8 cellular contexts compared by ENCODE assay signal in genomic region chr15:48810414-48811324, GRCh38. TPM values are rescaled to one million over a fixed set of nuclear protein-coding genes. Genes with fewer than 3 reads are reported as not detected.
DNase-seq lines count a peak whose midpoint lies in the region; ATAC-seq and TF ChIP-seq lines count a peak whose summit lies in the region.

Gene CEP152, minus strand, starts transcription at chr15:48811069. Its CDS starts 5,420 bp downstream, at chr15:48805649.

- DNase-seq in CD14-positive monocyte (ENCODE audit: low spot score), result peak; percentile 97
- DNase-seq in NCI-H748 (lab: John Stamatoyannopoulos, UW; ENCODE audit: unreplicated experiment), result peak; percentile 99
- DNase-seq in activated CD4-positive, alpha-beta T cell treated with anti-CD3 and anti-CD28 coated beads, Interleukin-2, amount 10 ng/mL, durations not matched to agents 7 days and 5 days, result peak; percentile 100
- DNase-seq in dedifferentiated amniotic fluid mesenchymal stem cell (ENCODE audit: extremely low spot score), result peak; percentile 98
- DNase-seq in left lobe of liver (ENCODE audit: low spot score), result peak; percentile 99
- DNase-seq in stimulated activated CD4-positive, alpha-beta T cell treated with anti-CD3 and anti-CD28 coated beads, Interleukin-2, amount 100 ng/mL, for 24 hours, result peak; percentile 96 to 98

- POLR2A ChIA-PET in activated CD4-positive, alpha-beta T cell treated with anti-CD3 and anti-CD28 coated beads, Interleukin-2, amount 10 ng/mL, durations not matched to agents 7 days and 5 days (lab: Charles Lee), result interaction anchor here (0.6 to 1.1 kb wide), 5 partner anchors 10 to 633 kb away, joined by 3 to 8 read pairs (median 4); partner anchors contain the start of genes EID1 and MYEF2

- peak within 1 kb of the TSS; percentile 93 to 95 for H3K4me3 Mint-ChIP-seq in CD14-positive monocyte
- peak within 1 kb of the TSS; percentile 97 for H3K4me3 Mint-ChIP-seq in activated CD4-positive, alpha-beta T cell treated with anti-CD3 and anti-CD28 coated beads, Interleukin-2, amount 10 ng/mL, durations not matched to agents 7 days and 5 days

- intact Hi-C loops in CD14-positive monocyte (cut with micrococcal nuclease), result loop anchor here (5.0 to 10.0 kb wide), 4 partner anchors 67 to 894 kb away; partner anchors contain the start of genes COPS2 (in 1 of the 2), DUT (in 1 of the 2) and EID1 (in 1 of the 2)

- CTCF ChIA-PET in activated CD4-positive, alpha-beta T cell treated with anti-CD3 and anti-CD28 coated beads, Interleukin-2, amount 10 ng/mL, durations not matched to agents 7 days and 5 days (lab: Charles Lee), result interaction anchor here (1.5 to 2.2 kb wide), 2 partner anchors 9 to 345 kb away, joined by 3 to 10 read pairs; partner anchors contain the start of gene COPS2

- TF ChIP-seq CTCF in CD14-positive monocyte (IDR thresholded peaks at IDR 0.05), result no peak

- peaks cover 0 to 2% (median 0%) of the 10 kb centered on the region in 3 donors for H3K27me3 Mint-ChIP-seq in CD14-positive monocyte (ENCODE audit: low read depth in 3 of 3)
- peaks cover 14% of the 10 kb centered on the region for H3K27me3 Mint-ChIP-seq in activated CD4-positive, alpha-beta T cell treated with anti-CD3 and anti-CD28 coated beads, Interleukin-2, amount 10 ng/mL, durations not matched to agents 7 days and 5 days

- ATAC-seq in GM19395 (IDR thresholded peaks at IDR 0.05; ENCODE audit: unreplicated experiment) (peak; percentile 98), HG03558 (IDR thresholded peaks at IDR 0.05; ENCODE audit: extremely low read depth, unreplicated experiment) (peak; percentile 96), left lobe of liver (peak; percentile 98)

- peaks cover 0 to 2% of the 10 kb centered on the region in 2 donors for H3K36me3 Mint-ChIP-seq in CD14-positive monocyte
- H3K36me3 Mint-ChIP-seq in activated CD4-positive, alpha-beta T cell treated with anti-CD3 and anti-CD28 coated beads, Interleukin-2, amount 10 ng/mL, durations not matched to agents 7 days and 5 days (ENCODE audit: low read depth), result peaks cover 12% of the 10 kb centered on the region

- H3K9me3 Mint-ChIP-seq in CD14-positive monocyte, result peaks cover 0 to 2% (median 0%) of the 10 kb centered on the region in 7 donors
- no peaks in the 10 kb centered on the region for H3K9me3 Mint-ChIP-seq in activated CD4-positive, alpha-beta T cell treated with anti-CD3 and anti-CD28 coated beads, Interleukin-2, amount 10 ng/mL, durations not matched to agents 7 days and 5 days

- peaks cover 25% of the 10 kb centered on the region for H3K4me1 Mint-ChIP-seq in CD14-positive monocyte
- peaks cover 37% of the 10 kb centered on the region for H3K4me1 Mint-ChIP-seq in activated CD4-positive, alpha-beta T cell treated with anti-CD3 and anti-CD28 coated beads, Interleukin-2, amount 10 ng/mL, durations not matched to agents 7 days and 5 days

- H3K27ac Mint-ChIP-seq in CD14-positive monocyte, result peak within 1 kb of the TSS; percentile 84 to 93 (median 89)
- peak within 1 kb of the TSS; percentile 98 for H3K27ac Mint-ChIP-seq in activated CD4-positive, alpha-beta T cell treated with anti-CD3 and anti-CD28 coated beads, Interleukin-2, amount 10 ng/mL, durations not matched to agents 7 days and 5 days

RNA-seq across cellular contexts. Expression of gene CEP152, which starts in this region (rescaled TPM):
- polyA plus RNA-seq in CD14-positive monocyte, result 1 to 10 TPM; 1.0 to 3.8 TPM
- 10 to 100 TPM; 36.2 to 38.0 TPM for total RNA-seq in activated CD4-positive, alpha-beta T cell treated with anti-CD3 and anti-CD28 coated beads, Interleukin-2, amount 10 ng/mL, durations not matched to agents 7 days and 5 days
- total RNA-seq in left lobe of liver, result 1.3 TPM

Comparison
In these comparisons a context has a peak if more than half of its experiments do, and no peak if none do; other contexts are left out.
1. Peak in every context shown above with its lines: DNase-seq and ATAC-seq.
2. RNA of gene CEP152 (total RNA-seq): 36.2 to 38.0 TPM in activated CD4-positive, alpha-beta T cell treated with anti-CD3 and anti-CD28 coated beads, Interleukin-2, amount 10 ng/mL, durations not matched to agents 7 days and 5 days; 1.3 TPM in left lobe of liver (single experiment); every median in the first group is over 10 times any median in the second.